Comparison of ENCODE assay signal across 15 cellular contexts in genomic region chr1:175186371-175187160, GRCh38. TPM values are rescaled to one million over a fixed set of nuclear protein-coding genes. Genes with fewer than 3 reads are reported as not detected.
DNase-seq lines count a peak whose midpoint lies in the region; ATAC-seq and TF ChIP-seq lines count a peak whose summit lies in the region.
"Had no signal": no experiment of that assay in that cellular context is flagged by ENCODE, and none has a peak within 500 bp of the region (broad histone marks: within the 10 kb centered on the region; RNA-seq: fewer than 3 reads in every experiment).

No MANE protein-coding gene starts in this region.

- peaks cover 97% of the 10 kb centered on the region for H3K4me1 ChIP-seq in Karpas-422 (ENCODE audit: low read length)
- H3K4me1 ChIP-seq in neutrophil (ENCODE audit: control insufficient read depth in 1 of 2, insufficient read depth in 1 of 2, low read depth in 1 of 2, low read length in 1 of 2), result peaks cover 82 to 86% of the 10 kb centered on the region in 2 experiments

- H3K27me3 Mint-ChIP-seq in T-helper 2 cell treated with Interferon-gamma antibody and Interleukin-4, amounts not matched to agents 5 μg/mL and 100 μg/mL, for 36 hours (ENCODE audit: low read depth), result no peaks in the 10 kb centered on the region
- no peaks in the 10 kb centered on the region for H3K27me3 Mint-ChIP-seq in central memory CD8-positive, alpha-beta T cell

- peaks cover 65% of the 10 kb centered on the region for H4K20me1 ChIP-seq in Karpas-422 (ENCODE audit: insufficient read depth, low read depth, low read length)

- no peaks in the 10 kb centered on the region for H3K9me3 ChIP-seq in Karpas-422 (ENCODE audit: low read length)
- H3K9me3 ChIP-seq in neutrophil, result no peaks in the 10 kb centered on the region
- H3K9me3 ChIP-seq: pancreas had no signal

- no peak overlapping the region for H2AFZ ChIP-seq in Karpas-422 (ENCODE audit: low read length)

- peak overlapping the region; percentile 61 for H3K27ac Mint-ChIP-seq in T-helper 2 cell treated with Interferon-gamma antibody and Interleukin-4, amounts not matched to agents 5 μg/mL and 100 μg/mL, for 36 hours
- peak overlapping the region; percentile 70 for H3K27ac Mint-ChIP-seq in central memory CD8-positive, alpha-beta T cell (ENCODE audit: low read depth)
- H3K27ac Mint-ChIP-seq: mesothelial cell of epicardium had no signal

- H3K4me3 Mint-ChIP-seq in T-helper 2 cell treated with Interferon-gamma antibody and Interleukin-4, amounts not matched to agents 5 μg/mL and 100 μg/mL, for 36 hours, result peak overlapping the region; percentile 98
- H3K4me3 Mint-ChIP-seq in central memory CD8-positive, alpha-beta T cell, result peak overlapping the region; percentile 51
- H3K4me3 Mint-ChIP-seq: mesothelial cell of epicardium had no signal

- no peaks in the 10 kb centered on the region for H3K9me2 ChIP-seq in Karpas-422 (replicated peaks; ENCODE audit: insufficient read depth, low read length)

- H3K9ac ChIP-seq in Karpas-422 (ENCODE audit: low read length), result peak overlapping the region; percentile 8; the same call in 1 of the 2 replicates

- H3K27me3 ChIP-seq in Karpas-422 (ENCODE audit: low read length), result no peaks in the 10 kb centered on the region
- no peaks in the 10 kb centered on the region for H3K27me3 ChIP-seq in neutrophil
- H3K27me3 ChIP-seq: pancreas had no signal

- H3K36me3 Mint-ChIP-seq in T-helper 2 cell treated with Interferon-gamma antibody and Interleukin-4, amounts not matched to agents 5 μg/mL and 100 μg/mL, for 36 hours (ENCODE audit: low read depth), result peaks cover 87% of the 10 kb centered on the region
- peaks cover 20% of the 10 kb centered on the region for H3K36me3 Mint-ChIP-seq in central memory CD8-positive, alpha-beta T cell (ENCODE audit: insufficient read depth)
- H3K36me3 Mint-ChIP-seq: mesothelial cell of epicardium had no signal

- H3K4me3 ChIP-seq in Karpas-422 (ENCODE audit: low read length) (peak overlapping the region; percentile 19; the same call in 1 of the 2 replicates), neutrophil (ENCODE audit: low read depth in 1 of 2, low read length in 1 of 2) (peak overlapping the region; percentile 24 to 26)
- H3K4me3 ChIP-seq: pancreas had no signal

- H3K9me3 Mint-ChIP-seq in T-helper 2 cell treated with Interferon-gamma antibody and Interleukin-4, amounts not matched to agents 5 μg/mL and 100 μg/mL, for 36 hours, result no peaks in the 10 kb centered on the region
- H3K9me3 Mint-ChIP-seq in central memory CD8-positive, alpha-beta T cell, result no peaks in the 10 kb centered on the region
- H3K9me3 Mint-ChIP-seq: mesothelial cell of epicardium had no signal

- peaks cover 79% of the 10 kb centered on the region for H3K4me1 Mint-ChIP-seq in T-helper 2 cell treated with Interferon-gamma antibody and Interleukin-4, amounts not matched to agents 5 μg/mL and 100 μg/mL, for 36 hours (ENCODE audit: low read depth)
- H3K4me1 Mint-ChIP-seq in central memory CD8-positive, alpha-beta T cell, result peaks cover 98% of the 10 kb centered on the region

- H3K4me2 ChIP-seq in Karpas-422 (ENCODE audit: low read depth, low read length, poor library complexity, severe bottlenecking), result peak overlapping the region; percentile 97

- DNase-seq in T-helper 2 cell treated with Interferon-gamma antibody and Interleukin-4, amounts not matched to agents 5 μg/mL and 100 μg/mL, for 36 hours (ENCODE audit: low spot score), result no peak
- no peak for DNase-seq in T-helper 2 cell
- no peak for DNase-seq in Karpas-422
- no peak for DNase-seq in central memory CD8-positive, alpha-beta T cell (ENCODE audit: low spot score in 2 of 2)
- DNase-seq in DMS153 treated with DMSO at 0.1 percent for 48 hours (lab: John Stamatoyannopoulos, UW; ENCODE audit: unreplicated experiment), result no peak
- DNase-seq: 8988T, GDM1, NCI-H1105, NCI-H2171 treated with DMSO at 0.1 percent for 48 hours, pancreas, small intestine had no signal

- ATAC-seq in central memory CD8-positive, alpha-beta T cell (replicated peaks; ENCODE audit: extremely low read depth, poor library complexity, severe bottlenecking), result no peak
- ATAC-seq in GM21360 (IDR thresholded peaks at IDR 0.05; ENCODE audit: unreplicated experiment), result no peak
- ATAC-seq in HG02798 (IDR thresholded peaks at IDR 0.05; ENCODE audit: poor library complexity, unreplicated experiment), result no peak

- H3K36me3 ChIP-seq in Karpas-422 (ENCODE audit: insufficient read depth, low read length) (peaks cover 76% of the 10 kb centered on the region), neutrophil (peaks cover 21% of the 10 kb centered on the region)
- H3K36me3 ChIP-seq: pancreas had no signal

- peaks cover 100% of the 10 kb centered on the region for H3K79me2 ChIP-seq in Karpas-422 (ENCODE audit: low read length)

- H3K27ac ChIP-seq in Karpas-422 (ENCODE audit: low read length) (peak overlapping the region; percentile 88), neutrophil (peak overlapping the region; percentile 88)
- H3K27ac ChIP-seq: pancreas had no signal

- TF ChIP-seq CTCF in neutrophil (IDR thresholded peaks at IDR 0.05), result no peak

RNA-seq across cellular contexts. Expression of gene KIAA0040, which starts 6.0 kb away (rescaled TPM):
- total RNA-seq in Karpas-422 (2014; rRNA removed; shearing (Covaris generic); ENCODE audit: low replicate concordance), result 48.5 and 86.6 TPM in 2 replicates
